In genomic region chr1:151909167-151910149, GRCh38 we compare ENCODE assay signal across 1 cellular context.
TF ChIP-seq lines count a peak whose summit lies in the region.

Gene THEM4, minus strand, starts transcription at chr1:151909511. Its CDS starts 53 bp downstream, at chr1:151909458.

TF ChIP-seq in HepG2, 621 proteins besides CTCF, POLR2A, EP300 and RAD21 (continued from another document and continues in another):
- TF ChIP-seq, protein P1, sequence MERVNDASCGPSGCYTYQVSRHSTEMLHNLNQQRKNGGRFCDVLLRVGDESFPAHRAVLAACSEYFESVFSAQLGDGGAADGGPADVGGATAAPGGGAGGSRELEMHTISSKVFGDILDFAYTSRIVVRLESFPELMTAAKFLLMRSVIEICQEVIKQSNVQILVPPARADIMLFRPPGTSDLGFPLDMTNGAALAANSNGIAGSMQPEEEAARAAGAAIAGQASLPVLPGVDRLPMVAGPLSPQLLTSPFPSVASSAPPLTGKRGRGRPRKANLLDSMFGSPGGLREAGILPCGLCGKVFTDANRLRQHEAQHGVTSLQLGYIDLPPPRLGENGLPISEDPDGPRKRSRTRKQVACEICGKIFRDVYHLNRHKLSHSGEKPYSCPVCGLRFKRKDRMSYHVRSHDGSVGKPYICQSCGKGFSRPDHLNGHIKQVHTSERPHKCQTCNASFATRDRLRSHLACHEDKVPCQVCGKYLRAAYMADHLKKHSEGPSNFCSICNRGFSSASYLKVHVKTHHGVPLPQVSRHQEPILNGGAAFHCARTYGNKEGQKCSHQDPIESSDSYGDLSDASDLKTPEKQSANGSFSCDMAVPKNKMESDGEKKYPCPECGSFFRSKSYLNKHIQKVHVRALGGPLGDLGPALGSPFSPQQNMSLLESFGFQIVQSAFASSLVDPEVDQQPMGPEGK (CRISPR knock-in tag; IDR thresholded peaks at IDR 0.05): peak; percentile 73
- peak; percentile 83; the same call in 1 of the 2 replicates for TF ChIP-seq ZSCAN20 (CRISPR knock-in tag; IDR thresholded peaks at IDR 0.05; ENCODE audit: borderline replicate concordance)
- TF ChIP-seq NR3C1 (CRISPR knock-in tag; IDR thresholded peaks at IDR 0.05): no peak
- TF ChIP-seq YEATS2 (CRISPR knock-in tag; IDR thresholded peaks at IDR 0.05; ENCODE audit: borderline replicate concordance): peak; percentile 74; the same call in 1 of the 2 replicates
- TF ChIP-seq GLMP (CRISPR knock-in tag; IDR thresholded peaks at IDR 0.05; ENCODE audit: borderline replicate concordance): no peak
- TF ChIP-seq ZKSCAN1 (IDR thresholded peaks at IDR 0.05; ENCODE audit: low read length): 0 out of 2 replicates have a peak, but pooled peaks have one; percentile 10
- no peak for TF ChIP-seq ZNF510 (CRISPR knock-in tag; IDR thresholded peaks at IDR 0.05; ENCODE audit: low read depth)
- no peak for TF ChIP-seq CBX2 (IDR thresholded peaks at IDR 0.05; ENCODE audit: low read depth, low read length)
- TF ChIP-seq CBX2 (CRISPR knock-in tag; IDR thresholded peaks at IDR 0.05; ENCODE audit: low read depth): no peak
- TF ChIP-seq POGK (CRISPR knock-in tag; conservative IDR thresholded peaks at IDR 0.05): peak; percentile 57
- TF ChIP-seq ZNF17 (CRISPR knock-in tag; IDR thresholded peaks at IDR 0.05): no peak
- no peak for TF ChIP-seq FOXK2 (IDR thresholded peaks at IDR 0.05)
- TF ChIP-seq GATAD1 (CRISPR knock-in tag; IDR thresholded peaks at IDR 0.05): peak; percentile 89
- TF ChIP-seq CEBPG (CRISPR knock-in tag; IDR thresholded peaks at IDR 0.05): no peak
- peak; percentile 95 for TF ChIP-seq SP4 (CRISPR knock-in tag; IDR thresholded peaks at IDR 0.05)
- TF ChIP-seq ZNF766 (CRISPR knock-in tag; IDR thresholded peaks at IDR 0.05; ENCODE audit: borderline replicate concordance): peak; percentile 55; the same call in 1 of the 2 replicates
- TF ChIP-seq GATA4 (IDR thresholded peaks at IDR 0.05; ENCODE audit: borderline replicate concordance, low read depth): peak; percentile 55; the same call in 1 of the 2 replicates
- no peak for TF ChIP-seq MTA3 (CRISPR knock-in tag; IDR thresholded peaks at IDR 0.05)
- TF ChIP-seq ZNF543 (CRISPR knock-in tag; IDR thresholded peaks at IDR 0.05): peak; percentile 77; the same call in 1 of the 2 replicates
- TF ChIP-seq KLF12 (CRISPR knock-in tag; IDR thresholded peaks at IDR 0.05; ENCODE audit: borderline replicate concordance): peak; percentile 66; the same call in 1 of the 2 replicates
- TF ChIP-seq HIVEP1 (CRISPR knock-in tag; IDR thresholded peaks at IDR 0.05): no peak
- no peak for TF ChIP-seq FOXM1 (CRISPR knock-in tag; IDR thresholded peaks at IDR 0.05)
- TF ChIP-seq TERF1 (CRISPR knock-in tag; IDR thresholded peaks at IDR 0.05): no peak
- TF ChIP-seq, protein P2, sequence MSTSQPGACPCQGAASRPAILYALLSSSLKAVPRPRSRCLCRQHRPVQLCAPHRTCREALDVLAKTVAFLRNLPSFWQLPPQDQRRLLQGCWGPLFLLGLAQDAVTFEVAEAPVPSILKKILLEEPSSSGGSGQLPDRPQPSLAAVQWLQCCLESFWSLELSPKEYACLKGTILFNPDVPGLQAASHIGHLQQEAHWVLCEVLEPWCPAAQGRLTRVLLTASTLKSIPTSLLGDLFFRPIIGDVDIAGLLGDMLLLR (CRISPR knock-in tag; IDR thresholded peaks at IDR 0.05): peak; percentile 36; the same call in 1 of the 2 replicates
- TF ChIP-seq, protein P3, sequence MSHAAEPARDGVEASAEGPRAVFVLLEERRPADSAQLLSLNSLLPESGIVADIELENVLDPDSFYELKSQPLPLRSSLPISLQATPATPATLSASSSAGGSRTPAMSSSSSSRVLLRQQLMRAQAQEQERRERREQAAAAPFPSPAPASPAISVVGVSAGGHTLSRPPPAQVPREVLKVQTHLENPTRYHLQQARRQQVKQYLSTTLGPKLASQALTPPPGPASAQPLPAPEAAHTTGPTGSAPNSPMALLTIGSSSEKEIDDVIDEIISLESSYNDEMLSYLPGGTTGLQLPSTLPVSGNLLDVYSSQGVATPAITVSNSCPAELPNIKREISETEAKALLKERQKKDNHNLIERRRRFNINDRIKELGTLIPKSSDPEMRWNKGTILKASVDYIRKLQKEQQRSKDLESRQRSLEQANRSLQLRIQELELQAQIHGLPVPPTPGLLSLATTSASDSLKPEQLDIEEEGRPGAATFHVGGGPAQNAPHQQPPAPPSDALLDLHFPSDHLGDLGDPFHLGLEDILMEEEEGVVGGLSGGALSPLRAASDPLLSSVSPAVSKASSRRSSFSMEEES (CRISPR knock-in tag; IDR thresholded peaks at IDR 0.05): peak; percentile 11; the same call in 1 of the 2 replicates
- TF ChIP-seq NFIC (IDR thresholded peaks at IDR 0.05; ENCODE audit: low read length): no peak
- TF ChIP-seq RFXAP (CRISPR knock-in tag; IDR thresholded peaks at IDR 0.05; ENCODE audit: borderline replicate concordance): peak; percentile 57; the same call in 1 of the 2 replicates
- 0 out of 2 replicates have a peak, but pooled peaks have one; percentile 26 for TF ChIP-seq ZNF550 (CRISPR knock-in tag; IDR thresholded peaks at IDR 0.05; ENCODE audit: borderline replicate concordance)
- TF ChIP-seq NFE2L1 (CRISPR knock-in tag; IDR thresholded peaks at IDR 0.05; ENCODE audit: borderline replicate concordance): no peak
- TF ChIP-seq SAP130 (CRISPR knock-in tag; IDR thresholded peaks at IDR 0.05; ENCODE audit: low read depth): peak; percentile 86
- TF ChIP-seq KDM2A (CRISPR knock-in tag; IDR thresholded peaks at IDR 0.05; ENCODE audit: borderline replicate concordance, low read depth): peak; percentile 93
- TF ChIP-seq ZNF782 (CRISPR knock-in tag; IDR thresholded peaks at IDR 0.05; ENCODE audit: borderline replicate concordance): no peak; the same call in 1 of the 2 replicates
- TF ChIP-seq ZNF781 (CRISPR knock-in tag; IDR thresholded peaks at IDR 0.05; ENCODE audit: borderline replicate concordance, not compliant biosample characterization): no peak
- TF ChIP-seq HMGXB3 (CRISPR knock-in tag; IDR thresholded peaks at IDR 0.05; ENCODE audit: borderline replicate concordance): peak; percentile 63; the same call in 1 of the 2 replicates
- TF ChIP-seq, protein P4, sequence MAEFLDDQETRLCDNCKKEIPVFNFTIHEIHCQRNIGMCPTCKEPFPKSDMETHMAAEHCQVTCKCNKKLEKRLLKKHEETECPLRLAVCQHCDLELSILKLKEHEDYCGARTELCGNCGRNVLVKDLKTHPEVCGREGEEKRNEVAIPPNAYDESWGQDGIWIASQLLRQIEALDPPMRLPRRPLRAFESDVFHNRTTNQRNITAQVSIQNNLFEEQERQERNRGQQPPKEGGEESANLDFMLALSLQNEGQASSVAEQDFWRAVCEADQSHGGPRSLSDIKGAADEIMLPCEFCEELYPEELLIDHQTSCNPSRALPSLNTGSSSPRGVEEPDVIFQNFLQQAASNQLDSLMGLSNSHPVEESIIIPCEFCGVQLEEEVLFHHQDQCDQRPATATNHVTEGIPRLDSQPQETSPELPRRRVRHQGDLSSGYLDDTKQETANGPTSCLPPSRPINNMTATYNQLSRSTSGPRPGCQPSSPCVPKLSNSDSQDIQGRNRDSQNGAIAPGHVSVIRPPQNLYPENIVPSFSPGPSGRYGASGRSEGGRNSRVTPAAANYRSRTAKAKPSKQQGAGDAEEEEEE (CRISPR knock-in tag; IDR thresholded peaks at IDR 0.05; ENCODE audit: borderline replicate concordance): 0 out of 2 replicates have a peak, but pooled peaks have one; percentile 17
- TF ChIP-seq TRIM24 (CRISPR knock-in tag; IDR thresholded peaks at IDR 0.05): no peak
- TF ChIP-seq, protein P5, sequence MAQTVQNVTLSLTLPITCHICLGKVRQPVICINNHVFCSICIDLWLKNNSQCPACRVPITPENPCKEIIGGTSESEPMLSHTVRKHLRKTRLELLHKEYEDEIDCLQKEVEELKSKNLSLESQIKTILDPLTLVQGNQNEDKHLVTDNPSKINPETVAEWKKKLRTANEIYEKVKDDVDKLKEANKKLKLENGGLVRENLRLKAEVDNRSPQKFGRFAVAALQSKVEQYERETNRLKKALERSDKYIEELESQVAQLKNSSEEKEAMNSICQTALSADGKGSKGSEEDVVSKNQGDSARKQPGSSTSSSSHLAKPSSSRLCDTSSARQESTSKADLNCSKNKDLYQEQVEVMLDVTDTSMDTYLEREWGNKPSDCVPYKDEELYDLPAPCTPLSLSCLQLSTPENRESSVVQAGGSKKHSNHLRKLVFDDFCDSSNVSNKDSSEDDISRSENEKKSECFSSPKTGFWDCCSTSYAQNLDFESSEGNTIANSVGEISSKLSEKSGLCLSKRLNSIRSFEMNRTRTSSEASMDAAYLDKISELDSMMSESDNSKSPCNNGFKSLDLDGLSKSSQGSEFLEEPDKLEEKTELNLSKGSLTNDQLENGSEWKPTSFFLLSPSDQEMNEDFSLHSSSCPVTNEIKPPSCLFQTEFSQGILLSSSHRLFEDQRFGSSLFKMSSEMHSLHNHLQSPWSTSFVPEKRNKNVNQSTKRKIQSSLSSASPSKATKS (CRISPR knock-in tag; IDR thresholded peaks at IDR 0.05): no peak
- TF ChIP-seq, protein P6, sequence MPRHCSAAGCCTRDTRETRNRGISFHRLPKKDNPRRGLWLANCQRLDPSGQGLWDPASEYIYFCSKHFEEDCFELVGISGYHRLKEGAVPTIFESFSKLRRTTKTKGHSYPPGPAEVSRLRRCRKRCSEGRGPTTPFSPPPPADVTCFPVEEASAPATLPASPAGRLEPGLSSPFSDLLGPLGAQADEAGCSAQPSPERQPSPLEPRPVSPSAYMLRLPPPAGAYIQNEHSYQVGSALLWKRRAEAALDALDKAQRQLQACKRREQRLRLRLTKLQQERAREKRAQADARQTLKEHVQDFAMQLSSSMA (CRISPR knock-in tag; IDR thresholded peaks at IDR 0.05): no peak
- TF ChIP-seq NKX3-1 (CRISPR knock-in tag; IDR thresholded peaks at IDR 0.05): peak; percentile 75; the same call in 1 of the 2 replicates
- TF ChIP-seq DRAP1 (CRISPR knock-in tag; IDR thresholded peaks at IDR 0.05): peak; percentile 93
- peak; percentile 43; the same call in 1 of the 2 replicates for TF ChIP-seq HNRNPUL1 (IDR thresholded peaks at IDR 0.05; ENCODE audit: low read depth, low read length)
- TF ChIP-seq, protein P7, sequence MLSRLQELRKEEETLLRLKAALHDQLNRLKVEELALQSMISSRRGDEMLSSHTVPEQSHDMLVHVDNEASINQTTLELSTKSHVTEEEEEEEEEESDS (CRISPR knock-in tag; IDR thresholded peaks at IDR 0.05; ENCODE audit: borderline replicate concordance): 0 out of 2 replicates have a peak, but pooled peaks have one; percentile 87
